Comparison of ENCODE assay signal across 1 cellular context in genomic region chr13:49620170-49620621, GRCh38.
TF ChIP-seq lines count a peak whose summit lies in the region.

No MANE protein-coding gene starts in this region.

TF ChIP-seq in GM12878, 131 proteins besides CTCF, POLR2A, EP300 and RAD21 (continued from another document):
- TF ChIP-seq ZBTB40 (IDR thresholded peaks at IDR 0.05; ENCODE audit: borderline replicate concordance) = no peak
- TF ChIP-seq SMAD1 (IDR thresholded peaks at IDR 0.05; ENCODE audit: low read depth, partially characterized antibody) = no peak
- TF ChIP-seq ZBTB4 (CRISPR knock-in tag; IDR thresholded peaks at IDR 0.05) = no peak
- TF ChIP-seq BMI1 (IDR thresholded peaks at IDR 0.05; ENCODE audit: borderline replicate concordance) = no peak
